9 cellular contexts compared by ENCODE assay signal in the genomic region with DNA sequence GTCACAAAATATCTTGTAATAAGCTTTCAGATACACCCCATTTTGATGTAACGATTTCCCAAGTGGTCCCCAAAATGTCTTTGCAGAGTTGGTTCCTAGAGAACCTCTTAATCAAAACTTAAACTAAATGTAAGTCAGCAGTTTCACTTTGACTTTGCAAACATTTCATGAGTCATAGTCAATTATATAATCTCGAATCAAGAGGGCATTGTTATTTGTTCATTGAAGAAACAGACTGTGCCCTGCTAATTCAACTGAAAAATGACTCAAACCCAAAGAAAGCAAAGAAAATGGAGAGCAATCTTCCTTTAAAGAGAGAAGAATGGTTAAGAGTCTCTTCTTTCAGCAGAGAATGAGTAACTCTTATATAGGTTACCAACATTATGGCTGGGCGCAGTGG. TPM values are rescaled to one million over a fixed set of nuclear protein-coding genes. Genes with fewer than 3 reads are reported as not detected.
DNase-seq lines count a peak whose midpoint lies in the region; ATAC-seq and TF ChIP-seq lines count a peak whose summit lies in the region.
"Had no signal": no experiment of that assay in that cellular context is flagged by ENCODE, and none has a peak within 500 bp of the region (broad histone marks: within the 10 kb centered on the region; RNA-seq: fewer than 3 reads in every experiment).

No MANE protein-coding gene starts in this region.

- intact Hi-C loops in left lung (cut with DNase I): no loop called here
- intact Hi-C loops in aorta (cut with DNase I): no loop called here

- no peaks in the 10 kb centered on the region for H3K27me3 ChIP-seq in left lung
- H3K27me3 ChIP-seq in aorta (ENCODE audit: control insufficient read depth in 1 of 2, insufficient read depth in 2 of 2, low read length in 1 of 2): no peaks in the 10 kb centered on the region
- H3K27me3 ChIP-seq in SJCRH30: no peaks in the 10 kb centered on the region

- ATAC-seq in HG02610 (IDR thresholded peaks at IDR 0.05; ENCODE audit: unreplicated experiment): peak; percentile 60
- ATAC-seq in left lung: peak; percentile 67
- ATAC-seq in aorta (ENCODE audit: low FRiP score): no peak

- H3K36me3 ChIP-seq in left lung: no peaks in the 10 kb centered on the region
- H3K36me3 ChIP-seq in aorta (ENCODE audit: control insufficient read depth in 1 of 2, insufficient read depth in 2 of 2, low read length in 1 of 2): no peaks in the 10 kb centered on the region
- no peaks in the 10 kb centered on the region for H3K36me3 ChIP-seq in SJCRH30

- TF ChIP-seq CTCF in GM12865 (IDR thresholded peaks at IDR 0.05; ENCODE audit: insufficient read depth, low read depth, low read length, missing control alignments): no peak
- no peak for TF ChIP-seq CTCF in left lung (IDR thresholded peaks at IDR 0.05)

- H3K4me3 ChIP-seq in GM12865 (ENCODE audit: low read depth, low read length) (no peak overlapping the region), left lung (no peak overlapping the region), aorta (ENCODE audit: low read length in 2 of 2) (no peak overlapping the region), SJCRH30 (no peak overlapping the region)

- 36 to 39% methylated on average over 3 of the region's 3 CpGs for WGBS in aorta, 2 donors

- peaks cover 7 to 33% of the 10 kb centered on the region in 2 donors for H3K4me1 ChIP-seq in left lung
- peaks cover 2 to 4% of the 10 kb centered on the region in 2 donors for H3K4me1 ChIP-seq in aorta (ENCODE audit: control insufficient read depth in 1 of 2, insufficient read depth in 2 of 2, low read length in 2 of 2)
- H3K4me1 ChIP-seq in SJCRH30: peaks cover 8% of the 10 kb centered on the region

- H3K9me3 ChIP-seq in left lung (no peaks in the 10 kb centered on the region), aorta (ENCODE audit: control insufficient read depth, low read length) (no peaks in the 10 kb centered on the region), SJCRH30 (replicated peaks) (no peaks in the 10 kb centered on the region)

- peak; percentile 54 for DNase-seq in GM12865 (ENCODE audit: low read depth)
- peak; percentile 40 for DNase-seq in RPMI8226
- DNase-seq in left lung: no peak
- DNase-seq in aorta: no peak
- DNase-seq in GF-D8 (lab: John Stamatoyannopoulos, UW): no peak
- no peak for DNase-seq in SJCRH30
- no peak for DNase-seq in HuH-7 (ENCODE audit: low spot score)

- H3K27ac ChIP-seq in left lung: peak overlapping the region; percentile 31 to 58
- H3K27ac ChIP-seq in aorta (ENCODE audit: low read depth in 1 of 2, low read length in 2 of 2): no peak overlapping the region
- H3K27ac ChIP-seq in SJCRH30: no peak overlapping the region

RNA-seq across cellular contexts. Expression of a gene that starts 58.3 kb away (rescaled TPM):
- total RNA-seq in left lung: 1 to 10 TPM; 2.4 to 4.5 TPM
- 1 to 10 TPM; 3.7 to 4.7 TPM for total RNA-seq in aorta
- 1 to 10 TPM; 1.8 to 1.9 TPM for polyA plus RNA-seq in aorta
- 1.5 and 2.3 TPM in 2 replicates for total RNA-seq in SJCRH30 (2014; rRNA removed; shearing (Covaris generic))
- total RNA-seq: myocyte had no signal

Comparison
In these comparisons a context has a peak if more than half of its experiments do, and no peak if none do; other contexts are left out.
1. DNase-seq: peak in GM12865 (single experiment) and RPMI8226 (single experiment); none in left lung (0 of 2), aorta (0 of 2), GF-D8 (single experiment), SJCRH30 (0 of 2) and HuH-7 (single experiment).
2. H3K27ac ChIP-seq: peak in left lung (2 of 2); none in aorta (0 of 2) and SJCRH30 (single experiment).